ENCODE assay signal across 12 cellular contexts in genomic region chr7:46139079-46139478, GRCh38.
A peak's percentile ranks its signal among the peaks of the same experiment; 100 is the strongest.
DNase-seq lines count a peak whose midpoint lies in the region; ATAC-seq and TF ChIP-seq lines count a peak whose summit lies in the region.
"Had no signal": no experiment of that assay in that cellular context is flagged by ENCODE, and none has a peak within 500 bp of the region (broad histone marks: within the 10 kb centered on the region; RNA-seq: fewer than 3 reads in every experiment).

No MANE protein-coding gene starts in this region.

- in situ Hi-C loops in astrocyte of the spinal cord (cut with HindIII; ENCODE audit: low sequenced_read_pairs), result no loop called here

- intact Hi-C loops in posterior cingulate gyrus (cut with DNase I), result no loop called here

- peaks cover 8% of the 10 kb centered on the region for H3K36me3 Mint-ChIP-seq in osteocyte (ENCODE audit: unreplicated experiment)
- H3K36me3 Mint-ChIP-seq in activated T-cell treated with anti-CD3 and anti-CD28 coated beads, Interleukin-2, amount 50 U/mL, for 4 hours (ENCODE audit: insufficient read depth), result no peaks in the 10 kb centered on the region

- peaks cover 8% of the 10 kb centered on the region for H3K9me3 Mint-ChIP-seq in osteocyte (ENCODE audit: unreplicated experiment)
- H3K9me3 Mint-ChIP-seq in activated T-cell treated with anti-CD3 and anti-CD28 coated beads, Interleukin-2, amount 50 U/mL, for 4 hours, result no peaks in the 10 kb centered on the region

- H3K4me3 Mint-ChIP-seq in osteocyte (ENCODE audit: unreplicated experiment), result no peak overlapping the region
- no peak overlapping the region for H3K4me3 Mint-ChIP-seq in activated T-cell treated with anti-CD3 and anti-CD28 coated beads, Interleukin-2, amount 50 U/mL, for 4 hours

- DNase-seq in astrocyte of the spinal cord (ENCODE audit: low read depth, low spot score) (peak; percentile 70), osteocyte (ENCODE audit: extremely low spot score, unreplicated experiment) (no peak), posterior cingulate gyrus (no peak), UCSD-AML1 (lab: John Stamatoyannopoulos, UW; ENCODE audit: unreplicated experiment) (no peak)
- no peak for DNase-seq in stimulated activated CD4-positive, alpha-beta T cell treated with anti-CD3 and anti-CD28 coated beads, Interleukin-12 subunit alpha, Interleukin-12 subunit beta, amount 100 ng/mL, for 4 hours
- no peak for DNase-seq in activated T-cell treated with anti-CD3 and anti-CD28 coated beads, Interleukin-2, amount 50 U/mL, for 4 hours
- DNase-seq: activated CD4-positive, alpha-beta T cell treated with anti-CD3 and anti-CD28 coated beads, Interleukin-2, amount 50 U/mL, for 4 hours; central memory CD4-positive, alpha-beta T cell; Peyer's patch; stimulated activated CD8-positive, alpha-beta memory T cell treated with anti-CD3 and anti-CD28 coated beads, Interleukin-4, amount 100 ng/mL, for 48 hours had no signal

- no peak for TF ChIP-seq CTCF in astrocyte of the spinal cord (IDR thresholded peaks at IDR 0.05; ENCODE audit: low read depth, low read length)
- TF ChIP-seq CTCF in osteocyte (IDR thresholded peaks at IDR 0.05), result no peak

- ATAC-seq in GM18498 (IDR thresholded peaks at IDR 0.05; ENCODE audit: unreplicated experiment) (peak; percentile 71), HG03060 (IDR thresholded peaks at IDR 0.05; ENCODE audit: low read depth, unreplicated experiment) (peak; percentile 86)
- ATAC-seq in activated T-cell treated with anti-CD3 and anti-CD28 coated beads, Interleukin-2, amount 50 U/mL, for 4 hours, result no peak

- H3K4me1 Mint-ChIP-seq in osteocyte (ENCODE audit: unreplicated experiment), result peaks cover 42% of the 10 kb centered on the region
- no peaks in the 10 kb centered on the region for H3K4me1 Mint-ChIP-seq in activated T-cell treated with anti-CD3 and anti-CD28 coated beads, Interleukin-2, amount 50 U/mL, for 4 hours (ENCODE audit: low read depth)

- H3K27me3 Mint-ChIP-seq in osteocyte (ENCODE audit: unreplicated experiment), result no peaks in the 10 kb centered on the region
- no peaks in the 10 kb centered on the region for H3K27me3 Mint-ChIP-seq in activated T-cell treated with anti-CD3 and anti-CD28 coated beads, Interleukin-2, amount 50 U/mL, for 4 hours (ENCODE audit: low read depth)

- no peak overlapping the region for H3K4me3 ChIP-seq in astrocyte of the spinal cord (ENCODE audit: low read depth, low read length)
- H3K4me3 ChIP-seq: Peyer's patch had no signal

- peak overlapping the region; percentile 58 for H3K27ac Mint-ChIP-seq in osteocyte (ENCODE audit: unreplicated experiment)

Comparison
In these comparisons a context has a peak if more than half of its experiments do, and no peak if none do; other contexts are left out.
1. ATAC-seq: peak in GM18498 (single experiment) and HG03060 (single experiment); none in activated T-cell treated with anti-CD3 and anti-CD28 coated beads, Interleukin-2, amount 50 U/mL, for 4 hours (0 of 2).